In genomic region chr17:17439971-17440843, GRCh38 we compare ENCODE assay signal across 8 cellular contexts. TPM values are rescaled to one million over a fixed set of nuclear protein-coding genes. Genes with fewer than 3 reads are reported as not detected.
DNase-seq lines count a peak whose midpoint lies in the region; ATAC-seq, FAIRE-seq and TF ChIP-seq lines count a peak whose summit lies in the region.

No MANE protein-coding gene starts in this region.

- H3F3A ChIP-seq in PC-3 (ENCODE audit: low read length, unreplicated experiment), result peaks cover 4% of the 10 kb centered on the region

- H3K27ac ChIP-seq in KMS-11 (no peak overlapping the region), PC-3 (ENCODE audit: low read length) (no peak overlapping the region), parathyroid adenoma (no peak overlapping the region)

- DNase-seq in COR-L47 (lab: John Stamatoyannopoulos, UW) (peak; percentile 72), PC-3 (peak; percentile 78), fibroblast of the aortic adventitia (ENCODE audit: low read depth) (peak; percentile 56), urothelium cell line (ENCODE audit: low spot score) (peak; percentile 46), hepatic stellate cell (ENCODE audit: low spot score) (no peak)
- peak; percentile 82 for DNase-seq in activated T-cell treated with anti-CD3 and anti-CD28 coated beads, Interleukin-2, amount 50 U/mL, for 1 hour

- no peaks in the 10 kb centered on the region for H3K79me2 ChIP-seq in KMS-11 (ENCODE audit: insufficient read depth, low read depth)
- H3K79me2 ChIP-seq in PC-3 (ENCODE audit: low read length), result no peaks in the 10 kb centered on the region
- H3K79me2 ChIP-seq in parathyroid adenoma, result no peaks in the 10 kb centered on the region

- CTCF ChIA-PET in PC-3 (lab: Charles Lee), result interaction anchor here (0.6 kb wide), 1 partner anchor 70 kb away, joined by 3 read pairs; no protein-coding TSS in a partner anchor

- H3K27me3 ChIP-seq in KMS-11 (ENCODE audit: insufficient read depth, low read depth), result no peaks in the 10 kb centered on the region
- no peaks in the 10 kb centered on the region for H3K27me3 ChIP-seq in PC-3 (ENCODE audit: low read length)
- no peaks in the 10 kb centered on the region for H3K27me3 ChIP-seq in parathyroid adenoma (ENCODE audit: control insufficient read depth, insufficient read depth, low read length)

- no peaks in the 10 kb centered on the region for H3K9me2 ChIP-seq in PC-3 (replicated peaks; ENCODE audit: low read length)

- H4K20me1 ChIP-seq in KMS-11 (ENCODE audit: insufficient read depth) (no peaks in the 10 kb centered on the region), PC-3 (ENCODE audit: low read length) (no peaks in the 10 kb centered on the region)

- H3K9me3 ChIP-seq in PC-3 (ENCODE audit: low read length), result no peaks in the 10 kb centered on the region
- no peaks in the 10 kb centered on the region for H3K9me3 ChIP-seq in parathyroid adenoma (ENCODE audit: control insufficient read depth, low read length)

- H2AFZ ChIP-seq in KMS-11 (ENCODE audit: low read depth) (no peak overlapping the region; the same call in 1 of the 2 replicates), PC-3 (ENCODE audit: low read length) (no peak overlapping the region), parathyroid adenoma (no peak overlapping the region)

- no peaks in the 10 kb centered on the region for H3K36me3 ChIP-seq in KMS-11 (ENCODE audit: insufficient read depth)
- H3K36me3 ChIP-seq in PC-3 (ENCODE audit: low read depth, low read length), result no peaks in the 10 kb centered on the region
- H3K36me3 ChIP-seq in parathyroid adenoma (ENCODE audit: control insufficient read depth, insufficient read depth, low read length), result no peaks in the 10 kb centered on the region

- intact Hi-C loops in PC-3 (cut with micrococcal nuclease), result loop anchor here (2.0 kb wide), 1 partner anchor 83 kb away; no protein-coding TSS in a partner anchor

- no peak for FAIRE-seq in urothelium cell line (lab: Jason Lieb, UNC)

- no TSS peak for BruUV-seq in PC-3 (replicated peaks; lab: Mats Ljungman, UMichigan)

- TF ChIP-seq CTCF in KMS-11 (conservative IDR thresholded peaks at IDR 0.05; ENCODE audit: low read depth, low read length) (peak; percentile 63), PC-3 (conservative IDR thresholded peaks at IDR 0.05; ENCODE audit: low read depth, low read length) (peak; percentile 82), fibroblast of the aortic adventitia (IDR thresholded peaks at IDR 0.05; ENCODE audit: insufficient read depth, low read length) (peak; percentile 61), parathyroid adenoma (IDR thresholded peaks at IDR 0.05) (peak; percentile 58)

- peak; percentile 24; the same call in 1 of the 2 replicates for ATAC-seq in PC-3

- no peak overlapping the region for H3K9ac ChIP-seq in KMS-11
- no peak overlapping the region for H3K9ac ChIP-seq in PC-3 (ENCODE audit: low read length)
- H3K9ac ChIP-seq in parathyroid adenoma, result no peak overlapping the region

- H3K4me1 ChIP-seq in KMS-11 (ENCODE audit: low read depth, poor library complexity, severe bottlenecking), result no peaks in the 10 kb centered on the region
- H3K4me1 ChIP-seq in PC-3 (ENCODE audit: insufficient read depth, low read length), result peaks cover 30% of the 10 kb centered on the region
- peaks cover under 1% of the 10 kb centered on the region for H3K4me1 ChIP-seq in parathyroid adenoma

- POLR2A ChIA-PET in PC-3 (lab: Charles Lee; ENCODE audit: unreplicated experiment), result interaction anchor here (0.6 kb wide), 1 partner anchor 9 kb away, joined by 3 read pairs; no protein-coding TSS in a partner anchor

- no peak overlapping the region for H3K4me3 ChIP-seq in KMS-11 (IDR thresholded peaks at IDR 0.05; ENCODE audit: insufficient read depth, low read depth, low read length)
- no peak overlapping the region for H3K4me3 ChIP-seq in PC-3 (ENCODE audit: low read length)
- H3K4me3 ChIP-seq in fibroblast of the aortic adventitia (ENCODE audit: low read depth, low read length), result no peak overlapping the region
- H3K4me3 ChIP-seq in parathyroid adenoma (ENCODE audit: low read depth, low read length), result no peak overlapping the region

- H3K4me2 ChIP-seq in KMS-11, result no peak overlapping the region
- no peak overlapping the region for H3K4me2 ChIP-seq in PC-3 (ENCODE audit: low read length)
- H3K4me2 ChIP-seq in parathyroid adenoma (ENCODE audit: low read length), result no peak overlapping the region

RNA-seq across cellular contexts. Expression of gene MED9, which starts 36.6 kb away (rescaled TPM):
- 21.9 and 28.3 TPM in 2 replicates for total RNA-seq in PC-3 (2014; rRNA removed)
- 2.1 and 10.9 TPM in 2 replicates for total RNA-seq in fibroblast of the aortic adventitia (ENCODE audit: low replicate concordance)

RNA-seq across cellular contexts. Expression of gene RASD1, which starts 56.0 kb away (rescaled TPM):
- 59.0 and 82.6 TPM in 2 replicates for total RNA-seq in PC-3 (2014; rRNA removed)
- 0.36 TPM in 1 of 2 replicates, not detected in the other for total RNA-seq in fibroblast of the aortic adventitia (ENCODE audit: low replicate concordance)

Comparison
In these comparisons a context has a peak if more than half of its experiments do, and no peak if none do; other contexts are left out.
1. RNA of gene RASD1, which starts 56.0 kb away (total RNA-seq): 59.0 to 82.6 TPM in PC-3; 0.36 TPM in fibroblast of the aortic adventitia; every median in the first group is over 10 times any median in the second.
2. Peak in every context shown above with its lines, with median percentiles within 50 percentile points of each other: CTCF ChIP-seq.